In the genomic region with DNA sequence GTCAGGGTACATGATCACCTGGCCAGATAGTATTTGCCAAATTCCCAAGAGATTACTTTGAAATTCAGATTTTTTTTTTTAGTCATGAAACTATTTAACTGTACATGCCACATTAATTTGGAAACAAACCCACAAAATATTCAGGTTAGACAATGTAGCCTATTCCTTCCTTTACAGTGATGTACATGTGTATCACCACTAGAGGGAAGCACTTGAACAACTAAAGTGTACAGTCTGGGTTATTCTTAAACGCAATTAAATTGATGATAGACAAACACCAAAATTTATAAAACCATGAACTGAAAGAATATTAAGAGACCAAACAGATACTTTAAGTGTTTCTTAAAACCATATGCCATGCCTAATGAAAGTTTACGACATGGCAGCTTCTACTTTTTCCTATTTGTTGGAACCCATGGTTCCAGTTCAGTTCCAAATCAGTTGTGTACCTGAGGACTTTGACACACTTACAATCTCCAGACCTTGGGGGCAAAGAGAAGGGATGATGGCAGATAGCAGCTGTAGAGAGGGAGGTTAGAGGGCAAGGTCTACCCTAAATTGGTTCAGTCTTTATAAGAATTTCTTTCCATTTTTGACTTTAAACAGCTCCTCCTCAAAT, we compare ENCODE assay signal across 8 cellular contexts. TPM values are rescaled to one million over a fixed set of nuclear protein-coding genes. Genes with fewer than 3 reads are reported as not detected.
DNase-seq lines count a peak whose midpoint lies in the region; ATAC-seq, FAIRE-seq and TF ChIP-seq lines count a peak whose summit lies in the region.

No MANE protein-coding gene starts in this region.

- no peaks in the 10 kb centered on the region for H3K9me3 Mint-ChIP-seq in MCF 10A (ENCODE audit: unreplicated experiment)

- peaks cover 88% of the 10 kb centered on the region for H3K27me3 Mint-ChIP-seq in MCF 10A (ENCODE audit: insufficient read depth, unreplicated experiment)

- ATAC-seq in GM19351 (IDR thresholded peaks at IDR 0.05; ENCODE audit: unreplicated experiment) (peak; percentile 72), HG03139 (IDR thresholded peaks at IDR 0.05; ENCODE audit: unreplicated experiment) (peak; percentile 78)

- CTCF ChIA-PET in MCF 10A (lab: Yijun Ruan, JAX), result interaction anchor here (0.6 to 5.5 kb wide), 17 partner anchors 9 to 575 kb away, joined by 3 to 42 read pairs (median 4); no protein-coding TSS in a partner anchor

- H3K27me3 ChIP-seq in tibial artery, result peaks cover 0 to 2% of the 10 kb centered on the region in 2 donors

- intact Hi-C loops in MCF 10A (cut with micrococcal nuclease) (loop anchor here (2.0 to 5.0 kb wide), 4 partner anchors 20 to 574 kb away; no protein-coding TSS in a partner anchor), kidney (cut with DNase I) (no loop called here), tibial artery (cut with DNase I; ENCODE audit: low total_unique reads) (no loop called here), posterior vena cava (cut with DNase I) (no loop called here)

- no peak overlapping the region for H3K4me3 ChIP-seq in kidney (ENCODE audit: low read length in 2 of 2)
- no peak overlapping the region for H3K4me3 ChIP-seq in tibial artery

- POLR2A ChIA-PET in MCF 10A (lab: Yijun Ruan, JAX), result no interaction called here

- no peaks in the 10 kb centered on the region for H3K36me3 ChIP-seq in kidney (ENCODE audit: control insufficient read depth in 1 of 2, insufficient read depth in 2 of 2, low read length in 2 of 2)
- H3K36me3 ChIP-seq in tibial artery, result no peaks in the 10 kb centered on the region

- H3K9me3 ChIP-seq in kidney (ENCODE audit: control insufficient read depth in 1 of 2, low read length in 2 of 2), result no peaks in the 10 kb centered on the region
- no peaks in the 10 kb centered on the region for H3K9me3 ChIP-seq in tibial artery

- no peak overlapping the region for H3K4me3 Mint-ChIP-seq in MCF 10A (ENCODE audit: unreplicated experiment)

- BruUV-seq in MCF 10A (replicated peaks; lab: Mats Ljungman, UMichigan), result no TSS peak

- no peaks in the 10 kb centered on the region for H3K4me1 ChIP-seq in kidney (ENCODE audit: control insufficient read depth in 1 of 2, insufficient read depth in 1 of 2, low read depth in 1 of 2, low read length in 2 of 2)
- no peaks in the 10 kb centered on the region for H3K4me1 ChIP-seq in tibial artery

- DNase-seq in DMS53 (lab: John Stamatoyannopoulos, UW) (peak; percentile 39), NCI-H510A treated with DMSO at 0.1 percent for 48 hours (lab: John Stamatoyannopoulos, UW) (peak; percentile 45), MCF 10A (ENCODE audit: unreplicated experiment) (peak; percentile 59), kidney (no peak), tibial artery (no peak), posterior vena cava (ENCODE audit: low spot score) (no peak)

- H3K9ac ChIP-seq in kidney (ENCODE audit: low read length in 2 of 2), result no peak overlapping the region

- no peak overlapping the region for H3K27ac ChIP-seq in kidney (ENCODE audit: low read depth in 2 of 2, low read length in 2 of 2)
- no peak overlapping the region for H3K27ac ChIP-seq in tibial artery

- FAIRE-seq in kidney (lab: Jason Lieb, UNC), result peak; percentile 85

- H3K27ac Mint-ChIP-seq in MCF 10A (ENCODE audit: low read depth, unreplicated experiment), result no peak overlapping the region

- TF ChIP-seq CTCF in MCF 10A (IDR thresholded peaks at IDR 0.05; ENCODE audit: unreplicated experiment) (peak; percentile 59), kidney (IDR thresholded peaks at IDR 0.05; ENCODE audit: borderline replicate concordance, extremely low read depth, insufficient read depth) (peak; percentile 66), tibial artery (IDR thresholded peaks at IDR 0.05) (peak; percentile 69 to 71)

- H3K4me1 Mint-ChIP-seq in MCF 10A (ENCODE audit: insufficient read depth, unreplicated experiment), result no peaks in the 10 kb centered on the region

- H3K36me3 Mint-ChIP-seq in MCF 10A (ENCODE audit: insufficient read depth, unreplicated experiment), result no peaks in the 10 kb centered on the region

RNA-seq across cellular contexts. Expression of gene TNFSF13B, which starts 52.8 kb away (rescaled TPM):
- total RNA-seq in MCF 10A (2022) (2.5 and 3.3 TPM in 2 replicates), kidney (5.3 TPM), posterior vena cava (10 to 100 TPM in 1 of 2 donors, 1 to 10 TPM in 1; 6.0 to 13.0 TPM)
- polyA plus RNA-seq in kidney (ENCODE audit: insufficient read depth, low read depth, low replicate concordance), result 1.1 TPM

Comparison
In these comparisons a context has a peak if more than half of its experiments do, and no peak if none do; other contexts are left out.
1. DNase-seq: peak in DMS53 (single experiment), NCI-H510A treated with DMSO at 0.1 percent for 48 hours (single experiment) and MCF 10A (single experiment); none in kidney (single experiment), tibial artery (0 of 2) and posterior vena cava (single experiment).
2. Peak in every context shown above with its lines, with median percentiles within 50 percentile points of each other: CTCF ChIP-seq.